12 cellular contexts compared by ENCODE assay signal in the genomic region with DNA sequence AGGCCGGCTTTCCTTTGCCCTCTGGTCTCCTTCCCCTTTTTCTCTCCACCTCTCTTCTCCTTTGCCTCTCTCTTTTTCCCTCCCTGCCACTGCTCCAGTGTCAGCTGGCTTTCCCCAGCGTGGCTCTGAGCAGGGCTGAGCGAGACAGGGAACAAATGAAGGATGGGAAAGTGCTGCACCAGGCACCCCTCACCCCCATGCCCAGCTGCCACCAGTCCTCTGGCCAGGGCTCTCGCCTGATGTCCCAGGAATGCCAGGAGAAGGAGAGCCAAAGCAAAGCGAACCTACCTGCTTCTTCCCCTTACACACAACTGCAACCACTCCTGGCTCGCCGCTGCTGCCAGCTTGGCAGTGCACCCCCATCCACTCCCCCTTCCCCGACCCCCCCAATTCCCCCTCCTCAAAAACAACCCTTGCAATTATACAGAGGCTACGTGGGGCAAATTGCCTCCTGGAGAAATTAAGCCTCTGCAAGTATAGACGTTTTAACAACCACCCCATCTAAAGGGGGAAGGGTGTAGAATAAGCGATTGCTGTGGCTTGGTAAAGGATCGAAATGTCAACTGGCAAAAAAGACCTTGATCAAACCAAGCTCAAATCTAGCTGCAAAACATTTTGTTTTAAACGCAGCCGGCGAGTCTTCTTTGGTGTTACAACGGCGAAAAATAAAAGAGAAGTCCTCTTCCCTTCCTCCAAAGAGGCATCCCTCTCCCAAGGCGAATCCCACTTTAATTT. TPM values are rescaled to one million over a fixed set of nuclear protein-coding genes. Genes with fewer than 3 reads are reported as not detected.
DNase-seq lines count a peak whose midpoint lies in the region; ATAC-seq and TF ChIP-seq lines count a peak whose summit lies in the region.
"Had no signal": no experiment of that assay in that cellular context is flagged by ENCODE, and none has a peak within 500 bp of the region (broad histone marks: within the 10 kb centered on the region; RNA-seq: fewer than 3 reads in every experiment).

No MANE protein-coding gene starts in this region.

- H3K4me1 ChIP-seq in Peyer's patch (peaks cover 0 to 37% (median 0%) of the 10 kb centered on the region in 4 donors), endodermal cell (ENCODE audit: control insufficient read depth, insufficient read depth, low read length) (peaks cover 17% of the 10 kb centered on the region)

- H3K36me3 Mint-ChIP-seq in endodermal cell (ENCODE audit: low read depth): no peaks in the 10 kb centered on the region

- no peak for ATAC-seq in HG02642 (IDR thresholded peaks at IDR 0.05; ENCODE audit: poor library complexity, unreplicated experiment)
- ATAC-seq: GM12878 had no signal

- peaks cover 12% of the 10 kb centered on the region for H3K27me3 Mint-ChIP-seq in endodermal cell (ENCODE audit: insufficient read depth)

- peak overlapping the region; percentile 67 to 86 (median 83) for H3K27ac ChIP-seq in Peyer's patch
- no peak overlapping the region for H3K27ac ChIP-seq in endodermal cell (ENCODE audit: low read depth, low read length)
- H3K27ac ChIP-seq: neutrophil had no signal

- H3K9me3 Mint-ChIP-seq in endodermal cell: no peaks in the 10 kb centered on the region

- H3K36me3 ChIP-seq in Peyer's patch (no peaks in the 10 kb centered on the region), endodermal cell (ENCODE audit: control insufficient read depth, insufficient read depth, low read length) (no peaks in the 10 kb centered on the region)
- H3K36me3 ChIP-seq: neutrophil had no signal

- peaks cover 0 to 9% of the 10 kb centered on the region in 2 donors for H3K27me3 ChIP-seq in Peyer's patch
- H3K27me3 ChIP-seq in endodermal cell (ENCODE audit: control insufficient read depth, insufficient read depth, low read length, poor library complexity, severe bottlenecking): peaks cover 12% of the 10 kb centered on the region

- H3K4me3 Mint-ChIP-seq in endodermal cell: peak overlapping the region; percentile 75

- peaks cover 58% of the 10 kb centered on the region for H3K4me1 Mint-ChIP-seq in endodermal cell

- TF ChIP-seq POLR2A in Peyer's patch (IDR thresholded peaks at IDR 0.05): no peak

- peak overlapping the region; percentile 34 for H3K9ac ChIP-seq in endodermal cell (ENCODE audit: extremely low read depth, low read length, poor library complexity, severe bottlenecking)

- peak overlapping the region; percentile 55 to 84 (median 62) for H3K4me3 ChIP-seq in Peyer's patch
- H3K4me3 ChIP-seq in endodermal cell (ENCODE audit: low read length): peak overlapping the region; percentile 88
- H3K4me3 ChIP-seq in skeletal muscle cell (ENCODE audit: low read depth, low read length): peak overlapping the region; percentile 66
- H3K4me3 ChIP-seq: GM12878 had no signal

- DNase-seq in NCI-H2107 treated with DMSO at 0.1 percent for 48 hours (lab: John Stamatoyannopoulos, UW; ENCODE audit: unreplicated experiment): peak; percentile 79
- DNase-seq in NCI-H2107 (lab: John Stamatoyannopoulos, UW): no peak
- peak in 2 of 3 donors; percentile 45 to 50 for DNase-seq in Peyer's patch
- peak; percentile 77 for DNase-seq in endodermal cell
- DNase-seq in skeletal muscle cell (ENCODE audit: low read depth): no peak
- no peak for DNase-seq in NK-92 (lab: John Stamatoyannopoulos, UW; ENCODE audit: unreplicated experiment)
- DNase-seq in NAMALWA (ENCODE audit: low spot score): no peak
- DNase-seq: GOT3, IMR-90 had no signal

- H3K9me3 ChIP-seq in Peyer's patch: no peaks in the 10 kb centered on the region
- H3K9me3 ChIP-seq in endodermal cell (ENCODE audit: control insufficient read depth, low read length): no peaks in the 10 kb centered on the region
- H3K9me3 ChIP-seq: neutrophil had no signal

- TF ChIP-seq CTCF in Peyer's patch (IDR thresholded peaks at IDR 0.05) (no peak), endodermal cell (conservative IDR thresholded peaks at IDR 0.05) (no peak)

- no peak overlapping the region for H3K27ac Mint-ChIP-seq in endodermal cell

- WGBS in endodermal cell (ENCODE audit: insufficient coverage in 1 of 2, insufficient read length in 1 of 2), 2 experiments: 8% methylated on average over 2 to 17 of the region's 18 CpGs

RNA-seq across cellular contexts. Expression of gene BCL11B, which starts 3.1 kb away (rescaled TPM):
- total RNA-seq in Peyer's patch (10 to 100 TPM in 2 of 4 donors, 1 to 10 TPM in 2; 7.7 to 10.2 (median 10.0) TPM), endodermal cell (1 to 10 TPM; 5.7 to 6.0 TPM)
- polyA plus RNA-seq in endodermal cell (2013, experiment 1 of 2): 1.2 TPM
- 1.6 TPM for polyA plus RNA-seq in endodermal cell (2013, experiment 2 of 2)
- polyA plus RNA-seq: IMR-90 had no signal

Comparison
In these comparisons a context has a peak if more than half of its experiments do, and no peak if none do; other contexts are left out.
1. DNase-seq: peak in NCI-H2107 treated with DMSO at 0.1 percent for 48 hours (single experiment), Peyer's patch (2 of 3) and endodermal cell (single experiment); none in NCI-H2107 (single experiment), skeletal muscle cell (single experiment), NK-92 (single experiment) and NAMALWA (single experiment).
2. Peak in every context shown above with its lines, with median percentiles within 50 percentile points of each other: H3K4me3 ChIP-seq.